In genomic region chr1:94228640-94229375, GRCh38 we compare ENCODE assay signal across 1 cellular context.
TF ChIP-seq lines count a peak whose summit lies in the region.

No MANE protein-coding gene starts in this region.

TF ChIP-seq in IMR-90, 13 proteins besides CTCF, POLR2A, EP300 and RAD21 (continued from another document):
- TF ChIP-seq MXI1 (IDR thresholded peaks at IDR 0.05; ENCODE audit: borderline replicate concordance, low read depth, low read length) = no peak
